In genomic region chr1:73593379-73593778, GRCh38 we compare ENCODE assay signal across 9 cellular contexts.
A peak's percentile ranks its signal among the peaks of the same experiment; 100 is the strongest.
DNase-seq lines count a peak whose midpoint lies in the region; ATAC-seq, FAIRE-seq and TF ChIP-seq lines count a peak whose summit lies in the region.
"Had no signal": no experiment of that assay in that cellular context is flagged by ENCODE, and none has a peak within 500 bp of the region (broad histone marks: within the 10 kb centered on the region; RNA-seq: fewer than 3 reads in every experiment).

No MANE protein-coding gene starts in this region.

- no peak overlapping the region for H3K27ac ChIP-seq in A549
- peak overlapping the region; percentile 8 for H3K27ac ChIP-seq in HUES64 (ENCODE audit: low read depth, low read length)
- H3K27ac ChIP-seq in adrenal gland: peak overlapping the region in 2 of 5 donors; percentile 33 to 60
- H3K27ac ChIP-seq in right lobe of liver: no peak overlapping the region

- CTCF ChIA-PET in A549 (lab: Yijun Ruan, JAX): interaction anchor here (0.6 kb wide), 1 partner anchor 20 kb away, joined by 3 read pairs; no protein-coding TSS in a partner anchor

- intact Hi-C loops in adrenal gland (cut with DNase I) (no loop called here), left colon (cut with DNase I, micrococcal nuclease) (no loop called here), right lobe of liver (cut with DNase I) (no loop called here)

- POLR2A ChIA-PET in A549 (lab: Yijun Ruan, JAX): no interaction called here

- H3K4me1 ChIP-seq in A549: no peaks in the 10 kb centered on the region
- peaks cover 18% of the 10 kb centered on the region for H3K4me1 ChIP-seq in HUES64 (ENCODE audit: insufficient read depth, low read length)
- H3K4me1 ChIP-seq in adrenal gland (replicated peaks in 1 of 2): peaks cover 0 to 10% of the 10 kb centered on the region in 2 donors
- H3K4me1 ChIP-seq in right lobe of liver: no peaks in the 10 kb centered on the region

- H3K36me3 ChIP-seq in HUES64 (ENCODE audit: insufficient read depth, low read length): no peaks in the 10 kb centered on the region
- H3K36me3 ChIP-seq in adrenal gland (replicated peaks in 1 of 2): no peaks in the 10 kb centered on the region
- no peaks in the 10 kb centered on the region for H3K36me3 ChIP-seq in right lobe of liver

- no peaks in the 10 kb centered on the region for H3K9me3 ChIP-seq in A549
- no peaks in the 10 kb centered on the region for H3K9me3 ChIP-seq in HUES64 (ENCODE audit: insufficient read depth, low read depth, low read length)
- no peaks in the 10 kb centered on the region for H3K9me3 ChIP-seq in adrenal gland (replicated peaks in 1 of 3)
- no peaks in the 10 kb centered on the region for H3K9me3 ChIP-seq in right lobe of liver

- TF ChIP-seq CTCF in A549 (IDR thresholded peaks at IDR 0.05) (no peak), adrenal gland (IDR thresholded peaks at IDR 0.05) (no peak), right lobe of liver (IDR thresholded peaks at IDR 0.05) (no peak)

- peak overlapping the region; percentile 50 for H3K4me2 ChIP-seq in A549

- H3K27me3 ChIP-seq in HUES64 (ENCODE audit: insufficient read depth, low read length) (no peaks in the 10 kb centered on the region), adrenal gland (no peaks in the 10 kb centered on the region), right lobe of liver (no peaks in the 10 kb centered on the region)

- no peak for TF ChIP-seq POLR2A in A549 (IDR thresholded peaks at IDR 0.05; ENCODE audit: low read length)
- TF ChIP-seq POLR2A in adrenal gland (IDR thresholded peaks at IDR 0.05): no peak
- no peak for TF ChIP-seq POLR2A in right lobe of liver (IDR thresholded peaks at IDR 0.05)

- no peak for FAIRE-seq in A549 (lab: Jason Lieb, UNC)
- FAIRE-seq: endometrium had no signal

- no peak for TF ChIP-seq RAD21 in A549 (conservative IDR thresholded peaks at IDR 0.05 in 1 of 2, IDR thresholded peaks at IDR 0.05 in 1 of 2)

- DNase-seq in A549 (ENCODE audit: low read depth in 1 of 2, low spot score in 1 of 2): peak in 1 of 2 experiments; percentile 38
- peak in 6 of 7 donors; percentile 33 to 69 (median 54) for DNase-seq in adrenal gland
- DNase-seq in left colon: peak; percentile 51 to 61
- DNase-seq in right lobe of liver: no peak
- DNase-seq in middle frontal gyrus (ENCODE audit: extremely low spot score, low spot score): no peak

- H3K9ac ChIP-seq in HUES64 (ENCODE audit: low read depth, low read length): peak overlapping the region; percentile 0; the same call in 1 of the 2 replicates

- TF ChIP-seq EP300 in A549 (IDR thresholded peaks at IDR 0.05): no peak

- WGBS in A549 (ENCODE audit: missing lambda C conversion rate): 0% methylated on average over 3 of the region's 3 CpGs
- WGBS in HUES64: 60% methylated on average over 3 of the region's 3 CpGs
- WGBS in adrenal gland, 4 donors: 7 to 11% (median 9%) methylated on average over 3 of the region's 3 CpGs
- WGBS in right lobe of liver (ENCODE audit: insufficient coverage, low coverage, low lambda C conversion rate, missing lambda C conversion rate): 14% methylated on average over 3 of the region's 3 CpGs

- H3K4me3 ChIP-seq in A549: 0 out of 3 replicates have a peak overlapping the region, but pooled peaks have one; percentile 8
- H3K4me3 ChIP-seq in HUES64 (ENCODE audit: low read length): no peak overlapping the region
- H3K4me3 ChIP-seq in adrenal gland: peak overlapping the region in 2 of 4 donors; percentile 0 to 53
- no peak overlapping the region for H3K4me3 ChIP-seq in right lobe of liver

- ATAC-seq in A549 (peak in 1 of 2 experiments; percentile 63; a peak in 2 of 6 replicates), left colon (peak; percentile 100), right lobe of liver (no peak), HG03460 (IDR thresholded peaks at IDR 0.05; ENCODE audit: unreplicated experiment) (no peak), GM18511 (IDR thresholded peaks at IDR 0.05; ENCODE audit: unreplicated experiment) (no peak)

TF ChIP-seq in A549, 52 proteins besides CTCF, POLR2A, EP300 and RAD21:
- TF ChIP-seq FOSL2 (IDR thresholded peaks at IDR 0.05) (no peak), FOSL2 (CRISPR knock-in tag; IDR thresholded peaks at IDR 0.05) (peak; percentile 18; the same call in 1 of the 2 replicates), MAFK (IDR thresholded peaks at IDR 0.05; ENCODE audit: partially characterized antibody) (no peak)

Comparison
In these comparisons a context has a peak if more than half of its experiments do, and no peak if none do; other contexts are left out.
1. DNase-seq: peak in adrenal gland (6 of 7) and left colon (2 of 2); none in right lobe of liver (0 of 3) and middle frontal gyrus (single experiment).